34 cellular contexts compared by ENCODE assay signal in genomic region chr5:2295476-2295875, GRCh38.
"Had no signal": no experiment of that assay in that cellular context is flagged by ENCODE, and none has a peak within 500 bp of the region (broad histone marks: within the 10 kb centered on the region; RNA-seq: fewer than 3 reads in every experiment).

No MANE protein-coding gene starts in this region.

- H3K4me1 ChIP-seq: ascending aorta, breast epithelium, colonic mucosa, foreskin keratinocyte, gastrocnemius medialis, heart left ventricle had no signal

- H3K4me3 Mint-ChIP-seq: activated CD4-positive, alpha-beta memory T cell treated with anti-CD3 and anti-CD28 coated beads for 36 hours; activated CD4-positive, alpha-beta T cell treated with anti-CD3 and anti-CD28 coated beads for 36 hours; activated CD4-positive, alpha-beta T cell treated with anti-CD3 and anti-CD28 coated beads, Interleukin-2, amount 10 ng/mL, durations not matched to agents 24 days and 14 days; activated CD8-positive, alpha-beta memory T cell treated with anti-CD3 and anti-CD28 coated beads, Interleukin-2, amount 10 ng/mL, durations not matched to agents 7 days and 5 days; activated CD8-positive, alpha-beta T cell treated with anti-CD3 and anti-CD28 coated beads, Interleukin-2, amount 10 ng/mL, durations not matched to agents 7 days and 5 days; activated naive CD4-positive, alpha-beta T cell treated with anti-CD3 and anti-CD28 coated beads, Interleukin-2, amount 10 ng/mL, durations not matched to agents 7 days and 5 days; activated naive CD8-positive, alpha-beta T cell treated with anti-CD3 and anti-CD28 coated beads, Interleukin-2, amount 10 ng/mL, durations not matched to agents 7 days and 5 days; activated T-helper 1 cell treated with anti-CD3 and anti-CD28 coated beads, Interleukin-12 subunit alpha, Interleukin-12 subunit beta, Interleukin-2, Interleukin-4 antibody, amounts not matched to agents 30 ng/mL and 10 ng/mL and 1 ng/mL, durations not matched to agents 14 hours and 24 hours and 36 hours; brain; T-helper 17 cell; T-helper 2 cell treated with Interferon-gamma antibody and Interleukin-4, amounts not matched to agents 5 μg/mL and 100 μg/mL, for 36 hours had no signal

- H3K4me3 ChIP-seq: ascending aorta, breast epithelium, cardiac muscle cell, colonic mucosa, gastrocnemius medialis, heart left ventricle had no signal

- H3K27ac ChIP-seq: ascending aorta, breast epithelium, cardiac muscle cell, colonic mucosa, foreskin keratinocyte, gastrocnemius medialis, heart left ventricle had no signal

- H3K9me3 ChIP-seq: ascending aorta, breast epithelium, colonic mucosa, gastrocnemius medialis, heart left ventricle had no signal

- DNase-seq: activated CD4-positive, alpha-beta memory T cell treated with anti-CD3 and anti-CD28 coated beads for 36 hours; activated CD4-positive, alpha-beta T cell treated with anti-CD3 and anti-CD28 coated beads for 36 hours; activated CD4-positive, alpha-beta T cell treated with anti-CD3 and anti-CD28 coated beads, Interleukin-2, amount 10 ng/mL, durations not matched to agents 24 days and 14 days; activated CD4-positive, CD25-positive, alpha-beta regulatory T cell; activated CD4-positive, CD25-positive, alpha-beta regulatory T cell treated with anti-CD3 and anti-CD28 coated beads, Interleukin-2, amount 50 U/mL, for 72 hours; activated CD8-positive, alpha-beta memory T cell treated with anti-CD3 and anti-CD28 coated beads, Interleukin-2, amount 10 ng/mL, durations not matched to agents 7 days and 5 days; activated CD8-positive, alpha-beta memory T cell treated with anti-CD3 and anti-CD28 coated beads, Interleukin-2, amount 50 U/mL, for 4 hours; activated CD8-positive, alpha-beta T cell treated with anti-CD3 and anti-CD28 coated beads, Interleukin-2, amount 10 ng/mL, durations not matched to agents 7 days and 5 days; activated effector memory CD4-positive, alpha-beta T cell treated with anti-CD3 and anti-CD28 coated beads, Interleukin-2, amount 50 U/mL, for 16 hours; activated naive CD4-positive, alpha-beta T cell treated with anti-CD3 and anti-CD28 coated beads, Interleukin-2, amount 10 ng/mL, durations not matched to agents 7 days and 5 days; activated naive CD8-positive, alpha-beta T cell treated with anti-CD3 and anti-CD28 coated beads, Interleukin-2, amount 10 ng/mL, durations not matched to agents 7 days and 5 days; activated T-cell treated with anti-CD3 and anti-CD28 coated beads, Interleukin-2, amount 50 U/mL, for 1 hour; activated T-cell treated with anti-CD3 and anti-CD28 coated beads, Interleukin-2, amount 50 U/mL, for 48 hours; central memory CD4-positive, alpha-beta T cell; cerebellar nuclear complex; colonic mucosa; dermis blood vessel endothelial cell; effector CD8-positive, alpha-beta T cell; foreskin keratinocyte; gastrocnemius medialis; glutamatergic neuron; heart left ventricle; T-helper 1 cell; T-helper 17 cell; T1000 had no signal

- ATAC-seq: activated CD4-positive, alpha-beta T cell treated with anti-CD3 and anti-CD28 coated beads for 36 hours; activated CD8-positive, alpha-beta memory T cell treated with anti-CD3 and anti-CD28 coated beads, Interleukin-2, amount 10 ng/mL, durations not matched to agents 7 days and 5 days; activated CD8-positive, alpha-beta T cell treated with anti-CD3 and anti-CD28 coated beads, Interleukin-2, amount 10 ng/mL, durations not matched to agents 7 days and 5 days; activated naive CD4-positive, alpha-beta T cell treated with anti-CD3 and anti-CD28 coated beads, Interleukin-2, amount 50 U/mL, for 72 hours; esophagus mucosa; foreskin keratinocyte; gastrocnemius medialis; heart left ventricle; T-helper 17 cell had no signal

- H3K9me3 Mint-ChIP-seq: activated CD4-positive, alpha-beta memory T cell treated with anti-CD3 and anti-CD28 coated beads for 36 hours; activated CD4-positive, alpha-beta T cell treated with anti-CD3 and anti-CD28 coated beads, Interleukin-2, amount 10 ng/mL, durations not matched to agents 24 days and 14 days; activated naive CD4-positive, alpha-beta T cell treated with anti-CD3 and anti-CD28 coated beads, Interleukin-2, amount 10 ng/mL, durations not matched to agents 7 days and 5 days; activated naive CD4-positive, alpha-beta T cell treated with anti-CD3 and anti-CD28 coated beads, Interleukin-2, amount 50 U/mL, for 72 hours; activated naive CD8-positive, alpha-beta T cell treated with anti-CD3 and anti-CD28 coated beads, Interleukin-2, amount 10 ng/mL, durations not matched to agents 7 days and 5 days; activated T-helper 1 cell treated with anti-CD3 and anti-CD28 coated beads, Interleukin-12 subunit alpha, Interleukin-12 subunit beta, Interleukin-2, Interleukin-4 antibody, amounts not matched to agents 30 ng/mL and 10 ng/mL and 1 ng/mL, durations not matched to agents 14 hours and 24 hours and 36 hours; activated T-helper 2 cell treated with anti-CD3 and anti-CD28 coated beads, Interferon-gamma antibody, Interleukin-2, Interleukin-4, amounts not matched to agents 10 μg/mL and 5 μg/mL and 100 μg/mL, durations not matched to agents 14 hours and 24 hours and 36 hours; T-helper 2 cell treated with Interferon-gamma antibody and Interleukin-4, amounts not matched to agents 5 μg/mL and 100 μg/mL, for 36 hours had no signal

- H3K36me3 ChIP-seq: ascending aorta, breast epithelium, cardiac muscle cell, colonic mucosa, gastrocnemius medialis, heart left ventricle had no signal

- H3K27ac Mint-ChIP-seq: activated CD4-positive, alpha-beta memory T cell treated with anti-CD3 and anti-CD28 coated beads for 36 hours; activated CD4-positive, alpha-beta T cell treated with anti-CD3 and anti-CD28 coated beads for 36 hours; activated CD4-positive, alpha-beta T cell treated with anti-CD3 and anti-CD28 coated beads, Interleukin-2, amount 10 ng/mL, durations not matched to agents 24 days and 14 days; activated CD8-positive, alpha-beta memory T cell treated with anti-CD3 and anti-CD28 coated beads, Interleukin-2, amount 10 ng/mL, durations not matched to agents 7 days and 5 days; activated CD8-positive, alpha-beta T cell treated with anti-CD3 and anti-CD28 coated beads, Interleukin-2, amount 10 ng/mL, durations not matched to agents 7 days and 5 days; activated naive CD4-positive, alpha-beta T cell treated with anti-CD3 and anti-CD28 coated beads, Interleukin-2, amount 10 ng/mL, durations not matched to agents 7 days and 5 days; activated naive CD4-positive, alpha-beta T cell treated with anti-CD3 and anti-CD28 coated beads, Interleukin-2, amount 50 U/mL, for 72 hours; activated naive CD8-positive, alpha-beta T cell treated with anti-CD3 and anti-CD28 coated beads, Interleukin-2, amount 10 ng/mL, durations not matched to agents 7 days and 5 days; activated T-helper 1 cell treated with anti-CD3 and anti-CD28 coated beads, Interleukin-12 subunit alpha, Interleukin-12 subunit beta, Interleukin-2, Interleukin-4 antibody, amounts not matched to agents 30 ng/mL and 10 ng/mL and 1 ng/mL, durations not matched to agents 14 hours and 24 hours and 36 hours; activated T-helper 2 cell treated with anti-CD3 and anti-CD28 coated beads, Interferon-gamma antibody, Interleukin-2, Interleukin-4, amounts not matched to agents 10 μg/mL and 5 μg/mL and 100 μg/mL, durations not matched to agents 14 hours and 24 hours and 36 hours; brain; T-helper 17 cell had no signal

- H3K27me3 ChIP-seq: ascending aorta, breast epithelium, cardiac muscle cell, colonic mucosa, foreskin keratinocyte, gastrocnemius medialis had no signal

- H3K4me1 Mint-ChIP-seq: activated CD4-positive, alpha-beta T cell treated with anti-CD3 and anti-CD28 coated beads for 36 hours; activated CD4-positive, alpha-beta T cell treated with anti-CD3 and anti-CD28 coated beads, Interleukin-2, amount 10 ng/mL, durations not matched to agents 24 days and 14 days; activated CD8-positive, alpha-beta memory T cell treated with anti-CD3 and anti-CD28 coated beads, Interleukin-2, amount 10 ng/mL, durations not matched to agents 7 days and 5 days; activated naive CD4-positive, alpha-beta T cell treated with anti-CD3 and anti-CD28 coated beads, Interleukin-2, amount 10 ng/mL, durations not matched to agents 7 days and 5 days; activated naive CD8-positive, alpha-beta T cell treated with anti-CD3 and anti-CD28 coated beads, Interleukin-2, amount 10 ng/mL, durations not matched to agents 7 days and 5 days; T-helper 17 cell had no signal

- H3K27me3 Mint-ChIP-seq: activated CD4-positive, alpha-beta memory T cell treated with anti-CD3 and anti-CD28 coated beads for 36 hours; activated CD4-positive, alpha-beta T cell treated with anti-CD3 and anti-CD28 coated beads for 36 hours; activated CD4-positive, alpha-beta T cell treated with anti-CD3 and anti-CD28 coated beads, Interleukin-2, amount 10 ng/mL, durations not matched to agents 24 days and 14 days; activated CD8-positive, alpha-beta memory T cell treated with anti-CD3 and anti-CD28 coated beads, Interleukin-2, amount 10 ng/mL, durations not matched to agents 7 days and 5 days; activated naive CD4-positive, alpha-beta T cell treated with anti-CD3 and anti-CD28 coated beads, Interleukin-2, amount 10 ng/mL, durations not matched to agents 7 days and 5 days; activated naive CD8-positive, alpha-beta T cell treated with anti-CD3 and anti-CD28 coated beads, Interleukin-2, amount 10 ng/mL, durations not matched to agents 7 days and 5 days had no signal

- H3K36me3 Mint-ChIP-seq: activated CD4-positive, alpha-beta memory T cell treated with anti-CD3 and anti-CD28 coated beads for 36 hours; activated CD8-positive, alpha-beta memory T cell treated with anti-CD3 and anti-CD28 coated beads, Interleukin-2, amount 10 ng/mL, durations not matched to agents 7 days and 5 days; activated naive CD4-positive, alpha-beta T cell treated with anti-CD3 and anti-CD28 coated beads, Interleukin-2, amount 10 ng/mL, durations not matched to agents 7 days and 5 days; activated naive CD4-positive, alpha-beta T cell treated with anti-CD3 and anti-CD28 coated beads, Interleukin-2, amount 50 U/mL, for 72 hours; activated naive CD8-positive, alpha-beta T cell treated with anti-CD3 and anti-CD28 coated beads, Interleukin-2, amount 10 ng/mL, durations not matched to agents 7 days and 5 days; brain had no signal
